Comparison of ENCODE assay signal across 2 cellular contexts in the genomic region with DNA sequence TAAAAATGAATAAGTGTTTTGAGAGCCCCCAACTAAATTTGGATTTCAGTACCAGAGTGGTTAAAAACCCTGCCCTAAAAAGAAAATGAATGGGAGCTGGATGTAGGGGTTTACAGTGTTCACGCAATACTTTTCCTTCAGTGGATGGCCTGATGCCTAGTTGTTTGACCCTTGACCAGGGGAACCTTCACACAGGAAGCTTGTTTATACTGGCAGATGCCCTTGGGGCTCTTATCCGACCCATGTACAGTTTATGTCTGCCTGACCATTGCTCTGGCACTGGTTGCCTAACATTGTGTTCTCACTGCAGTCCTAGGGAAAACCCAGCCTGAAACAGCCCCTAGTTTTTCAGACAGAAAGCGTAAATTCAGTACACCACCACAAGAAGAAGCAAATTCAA.
TF ChIP-seq lines count a peak whose summit lies in the region.

No MANE protein-coding gene starts in this region.

TF ChIP-seq in GM23338, 12 proteins besides CTCF, POLR2A, EP300 and RAD21 (continues in another document):
- TF ChIP-seq, protein P1, sequence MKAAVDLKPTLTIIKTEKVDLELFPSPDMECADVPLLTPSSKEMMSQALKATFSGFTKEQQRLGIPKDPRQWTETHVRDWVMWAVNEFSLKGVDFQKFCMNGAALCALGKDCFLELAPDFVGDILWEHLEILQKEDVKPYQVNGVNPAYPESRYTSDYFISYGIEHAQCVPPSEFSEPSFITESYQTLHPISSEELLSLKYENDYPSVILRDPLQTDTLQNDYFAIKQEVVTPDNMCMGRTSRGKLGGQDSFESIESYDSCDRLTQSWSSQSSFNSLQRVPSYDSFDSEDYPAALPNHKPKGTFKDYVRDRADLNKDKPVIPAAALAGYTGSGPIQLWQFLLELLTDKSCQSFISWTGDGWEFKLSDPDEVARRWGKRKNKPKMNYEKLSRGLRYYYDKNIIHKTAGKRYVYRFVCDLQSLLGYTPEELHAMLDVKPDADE (IDR thresholded peaks at IDR 0.05) = no peak
- no peak for TF ChIP-seq NANOG (IDR thresholded peaks at IDR 0.05; ENCODE audit: borderline replicate concordance)
- TF ChIP-seq, protein P2, sequence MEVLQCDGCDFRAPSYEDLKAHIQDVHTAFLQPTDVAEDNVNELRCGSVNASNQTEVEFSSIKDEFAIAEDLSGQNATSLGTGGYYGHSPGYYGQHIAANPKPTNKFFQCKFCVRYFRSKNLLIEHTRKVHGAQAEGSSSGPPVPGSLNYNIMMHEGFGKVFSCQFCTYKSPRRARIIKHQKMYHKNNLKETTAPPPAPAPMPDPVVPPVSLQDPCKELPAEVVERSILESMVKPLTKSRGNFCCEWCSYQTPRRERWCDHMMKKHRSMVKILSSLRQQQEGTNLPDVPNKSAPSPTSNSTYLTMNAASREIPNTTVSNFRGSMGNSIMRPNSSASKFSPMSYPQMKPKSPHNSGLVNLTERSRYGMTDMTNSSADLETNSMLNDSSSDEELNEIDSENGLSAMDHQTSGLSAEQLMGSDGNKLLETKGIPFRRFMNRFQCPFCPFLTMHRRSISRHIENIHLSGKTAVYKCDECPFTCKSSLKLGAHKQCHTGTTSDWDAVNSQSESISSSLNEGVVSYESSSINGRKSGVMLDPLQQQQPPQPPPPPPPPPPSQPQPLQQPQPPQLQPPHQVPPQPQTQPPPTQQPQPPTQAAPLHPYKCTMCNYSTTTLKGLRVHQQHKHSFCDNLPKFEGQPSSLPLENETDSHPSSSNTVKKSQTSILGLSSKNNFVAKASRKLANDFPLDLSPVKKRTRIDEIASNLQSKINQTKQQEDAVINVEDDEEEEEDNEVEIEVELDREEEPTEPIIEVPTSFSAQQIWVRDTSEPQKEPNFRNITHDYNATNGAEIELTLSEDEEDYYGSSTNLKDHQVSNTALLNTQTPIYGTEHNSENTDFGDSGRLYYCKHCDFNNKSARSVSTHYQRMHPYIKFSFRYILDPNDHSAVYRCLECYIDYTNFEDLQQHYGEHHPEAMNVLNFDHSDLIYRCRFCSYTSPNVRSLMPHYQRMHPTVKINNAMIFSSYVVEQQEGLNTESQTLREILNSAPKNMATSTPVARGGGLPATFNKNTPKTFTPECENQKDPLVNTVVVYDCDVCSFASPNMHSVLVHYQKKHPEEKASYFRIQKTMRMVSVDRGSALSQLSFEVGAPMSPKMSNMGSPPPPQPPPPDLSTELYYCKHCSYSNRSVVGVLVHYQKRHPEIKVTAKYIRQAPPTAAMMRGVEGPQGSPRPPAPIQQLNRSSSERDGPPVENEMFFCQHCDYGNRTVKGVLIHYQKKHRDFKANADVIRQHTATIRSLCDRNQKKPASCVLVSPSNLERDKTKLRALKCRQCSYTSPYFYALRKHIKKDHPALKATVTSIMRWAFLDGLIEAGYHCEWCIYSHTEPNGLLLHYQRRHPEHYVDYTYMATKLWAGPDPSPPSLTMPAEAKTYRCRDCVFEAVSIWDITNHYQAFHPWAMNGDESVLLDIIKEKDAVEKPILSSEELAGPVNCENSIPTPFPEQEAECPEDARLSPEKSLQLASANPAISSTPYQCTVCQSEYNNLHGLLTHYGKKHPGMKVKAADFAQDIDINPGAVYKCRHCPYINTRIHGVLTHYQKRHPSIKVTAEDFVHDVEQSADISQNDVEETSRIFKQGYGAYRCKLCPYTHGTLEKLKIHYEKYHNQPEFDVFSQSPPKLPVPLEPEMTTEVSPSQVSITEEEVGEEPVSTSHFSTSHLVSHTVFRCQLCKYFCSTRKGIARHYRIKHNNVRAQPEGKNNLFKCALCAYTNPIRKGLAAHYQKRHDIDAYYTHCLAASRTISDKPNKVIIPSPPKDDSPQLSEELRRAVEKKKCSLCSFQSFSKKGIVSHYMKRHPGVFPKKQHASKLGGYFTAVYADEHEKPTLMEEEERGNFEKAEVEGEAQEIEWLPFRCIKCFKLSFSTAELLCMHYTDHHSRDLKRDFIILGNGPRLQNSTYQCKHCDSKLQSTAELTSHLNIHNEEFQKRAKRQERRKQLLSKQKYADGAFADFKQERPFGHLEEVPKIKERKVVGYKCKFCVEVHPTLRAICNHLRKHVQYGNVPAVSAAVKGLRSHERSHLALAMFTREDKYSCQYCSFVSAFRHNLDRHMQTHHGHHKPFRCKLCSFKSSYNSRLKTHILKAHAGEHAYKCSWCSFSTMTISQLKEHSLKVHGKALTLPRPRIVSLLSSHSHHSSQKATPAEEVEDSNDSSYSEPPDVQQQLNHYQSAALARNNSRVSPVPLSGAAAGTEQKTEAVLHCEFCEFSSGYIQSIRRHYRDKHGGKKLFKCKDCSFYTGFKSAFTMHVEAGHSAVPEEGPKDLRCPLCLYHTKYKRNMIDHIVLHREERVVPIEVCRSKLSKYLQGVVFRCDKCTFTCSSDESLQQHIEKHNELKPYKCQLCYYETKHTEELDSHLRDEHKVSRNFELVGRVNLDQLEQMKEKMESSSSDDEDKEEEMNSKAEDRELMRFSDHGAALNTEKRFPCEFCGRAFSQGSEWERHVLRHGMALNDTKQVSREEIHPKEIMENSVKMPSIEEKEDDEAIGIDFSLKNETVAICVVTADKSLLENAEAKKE (CRISPR knock-in tag; IDR thresholded peaks at IDR 0.05) = no peak
- TF ChIP-seq POLR2AphosphoS5 (IDR thresholded peaks at IDR 0.05; ENCODE audit: low read depth) = no peak
- no peak for TF ChIP-seq EZH2 (IDR thresholded peaks at IDR 0.05; ENCODE audit: low read depth, unreplicated experiment)
- TF ChIP-seq, protein P3, sequence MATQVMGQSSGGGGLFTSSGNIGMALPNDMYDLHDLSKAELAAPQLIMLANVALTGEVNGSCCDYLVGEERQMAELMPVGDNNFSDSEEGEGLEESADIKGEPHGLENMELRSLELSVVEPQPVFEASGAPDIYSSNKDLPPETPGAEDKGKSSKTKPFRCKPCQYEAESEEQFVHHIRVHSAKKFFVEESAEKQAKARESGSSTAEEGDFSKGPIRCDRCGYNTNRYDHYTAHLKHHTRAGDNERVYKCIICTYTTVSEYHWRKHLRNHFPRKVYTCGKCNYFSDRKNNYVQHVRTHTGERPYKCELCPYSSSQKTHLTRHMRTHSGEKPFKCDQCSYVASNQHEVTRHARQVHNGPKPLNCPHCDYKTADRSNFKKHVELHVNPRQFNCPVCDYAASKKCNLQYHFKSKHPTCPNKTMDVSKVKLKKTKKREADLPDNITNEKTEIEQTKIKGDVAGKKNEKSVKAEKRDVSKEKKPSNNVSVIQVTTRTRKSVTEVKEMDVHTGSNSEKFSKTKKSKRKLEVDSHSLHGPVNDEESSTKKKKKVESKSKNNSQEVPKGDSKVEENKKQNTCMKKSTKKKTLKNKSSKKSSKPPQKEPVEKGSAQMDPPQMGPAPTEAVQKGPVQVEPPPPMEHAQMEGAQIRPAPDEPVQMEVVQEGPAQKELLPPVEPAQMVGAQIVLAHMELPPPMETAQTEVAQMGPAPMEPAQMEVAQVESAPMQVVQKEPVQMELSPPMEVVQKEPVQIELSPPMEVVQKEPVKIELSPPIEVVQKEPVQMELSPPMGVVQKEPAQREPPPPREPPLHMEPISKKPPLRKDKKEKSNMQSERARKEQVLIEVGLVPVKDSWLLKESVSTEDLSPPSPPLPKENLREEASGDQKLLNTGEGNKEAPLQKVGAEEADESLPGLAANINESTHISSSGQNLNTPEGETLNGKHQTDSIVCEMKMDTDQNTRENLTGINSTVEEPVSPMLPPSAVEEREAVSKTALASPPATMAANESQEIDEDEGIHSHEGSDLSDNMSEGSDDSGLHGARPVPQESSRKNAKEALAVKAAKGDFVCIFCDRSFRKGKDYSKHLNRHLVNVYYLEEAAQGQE (IDR thresholded peaks at IDR 0.05; ENCODE audit: unreplicated experiment) = no peak
- TF ChIP-seq EZH2phosphoT487 (IDR thresholded peaks at IDR 0.05; ENCODE audit: unreplicated experiment) = no peak
- TF ChIP-seq CREB1 (CRISPR knock-in tag; IDR thresholded peaks at IDR 0.05; ENCODE audit: low read depth) = no peak
- TF ChIP-seq STAT1 (IDR thresholded peaks at IDR 0.05; ENCODE audit: unreplicated experiment) = no peak
- no peak for TF ChIP-seq JUNB (IDR thresholded peaks at IDR 0.05; ENCODE audit: unreplicated experiment)

TF ChIP-seq in HepG2, 621 proteins besides CTCF, POLR2A, EP300 and RAD21 (continues in another document):
- no peak for TF ChIP-seq KDM3A (CRISPR knock-in tag; IDR thresholded peaks at IDR 0.05; ENCODE audit: low read depth)
- peak; percentile 74 for TF ChIP-seq BCL6 (CRISPR knock-in tag; IDR thresholded peaks at IDR 0.05)
- TF ChIP-seq SIX1 (CRISPR knock-in tag; IDR thresholded peaks at IDR 0.05; ENCODE audit: borderline replicate concordance) = peak; percentile 16; the same call in 1 of the 2 replicates
- TF ChIP-seq RXRA (CRISPR knock-in tag; IDR thresholded peaks at IDR 0.05) = peak; percentile 25; the same call in 1 of the 2 replicates
- no peak for TF ChIP-seq MXI1 (IDR thresholded peaks at IDR 0.05; ENCODE audit: borderline replicate concordance, low read depth, low read length)
- TF ChIP-seq, protein P4, sequence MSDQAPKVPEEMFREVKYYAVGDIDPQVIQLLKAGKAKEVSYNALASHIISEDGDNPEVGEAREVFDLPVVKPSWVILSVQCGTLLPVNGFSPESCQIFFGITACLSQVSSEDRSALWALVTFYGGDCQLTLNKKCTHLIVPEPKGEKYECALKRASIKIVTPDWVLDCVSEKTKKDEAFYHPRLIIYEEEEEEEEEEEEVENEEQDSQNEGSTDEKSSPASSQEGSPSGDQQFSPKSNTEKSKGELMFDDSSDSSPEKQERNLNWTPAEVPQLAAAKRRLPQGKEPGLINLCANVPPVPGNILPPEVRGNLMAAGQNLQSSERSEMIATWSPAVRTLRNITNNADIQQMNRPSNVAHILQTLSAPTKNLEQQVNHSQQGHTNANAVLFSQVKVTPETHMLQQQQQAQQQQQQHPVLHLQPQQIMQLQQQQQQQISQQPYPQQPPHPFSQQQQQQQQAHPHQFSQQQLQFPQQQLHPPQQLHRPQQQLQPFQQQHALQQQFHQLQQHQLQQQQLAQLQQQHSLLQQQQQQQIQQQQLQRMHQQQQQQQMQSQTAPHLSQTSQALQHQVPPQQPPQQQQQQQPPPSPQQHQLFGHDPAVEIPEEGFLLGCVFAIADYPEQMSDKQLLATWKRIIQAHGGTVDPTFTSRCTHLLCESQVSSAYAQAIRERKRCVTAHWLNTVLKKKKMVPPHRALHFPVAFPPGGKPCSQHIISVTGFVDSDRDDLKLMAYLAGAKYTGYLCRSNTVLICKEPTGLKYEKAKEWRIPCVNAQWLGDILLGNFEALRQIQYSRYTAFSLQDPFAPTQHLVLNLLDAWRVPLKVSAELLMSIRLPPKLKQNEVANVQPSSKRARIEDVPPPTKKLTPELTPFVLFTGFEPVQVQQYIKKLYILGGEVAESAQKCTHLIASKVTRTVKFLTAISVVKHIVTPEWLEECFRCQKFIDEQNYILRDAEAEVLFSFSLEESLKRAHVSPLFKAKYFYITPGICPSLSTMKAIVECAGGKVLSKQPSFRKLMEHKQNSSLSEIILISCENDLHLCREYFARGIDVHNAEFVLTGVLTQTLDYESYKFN (CRISPR knock-in tag; conservative IDR thresholded peaks at IDR 0.05) = peak; percentile 87
- peak; percentile 68 to 71; a peak in 3 of 4 replicates for TF ChIP-seq NR2F1 (CRISPR knock-in tag; IDR thresholded peaks at IDR 0.05)
- TF ChIP-seq, protein P5, sequence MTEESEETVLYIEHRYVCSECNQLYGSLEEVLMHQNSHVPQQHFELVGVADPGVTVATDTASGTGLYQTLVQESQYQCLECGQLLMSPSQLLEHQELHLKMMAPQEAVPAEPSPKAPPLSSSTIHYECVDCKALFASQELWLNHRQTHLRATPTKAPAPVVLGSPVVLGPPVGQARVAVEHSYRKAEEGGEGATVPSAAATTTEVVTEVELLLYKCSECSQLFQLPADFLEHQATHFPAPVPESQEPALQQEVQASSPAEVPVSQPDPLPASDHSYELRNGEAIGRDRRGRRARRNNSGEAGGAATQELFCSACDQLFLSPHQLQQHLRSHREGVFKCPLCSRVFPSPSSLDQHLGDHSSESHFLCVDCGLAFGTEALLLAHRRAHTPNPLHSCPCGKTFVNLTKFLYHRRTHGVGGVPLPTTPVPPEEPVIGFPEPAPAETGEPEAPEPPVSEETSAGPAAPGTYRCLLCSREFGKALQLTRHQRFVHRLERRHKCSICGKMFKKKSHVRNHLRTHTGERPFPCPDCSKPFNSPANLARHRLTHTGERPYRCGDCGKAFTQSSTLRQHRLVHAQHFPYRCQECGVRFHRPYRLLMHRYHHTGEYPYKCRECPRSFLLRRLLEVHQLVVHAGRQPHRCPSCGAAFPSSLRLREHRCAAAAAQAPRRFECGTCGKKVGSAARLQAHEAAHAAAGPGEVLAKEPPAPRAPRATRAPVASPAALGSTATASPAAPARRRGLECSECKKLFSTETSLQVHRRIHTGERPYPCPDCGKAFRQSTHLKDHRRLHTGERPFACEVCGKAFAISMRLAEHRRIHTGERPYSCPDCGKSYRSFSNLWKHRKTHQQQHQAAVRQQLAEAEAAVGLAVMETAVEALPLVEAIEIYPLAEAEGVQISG (CRISPR knock-in tag; IDR thresholded peaks at IDR 0.05) = peak; percentile 34; the same call in 1 of the 2 replicates
- peak; percentile 39; the same call in 1 of the 2 replicates for TF ChIP-seq MIXL1 (CRISPR knock-in tag; IDR thresholded peaks at IDR 0.05)
- peak; percentile 19; the same call in 1 of the 2 replicates for TF ChIP-seq CREM (IDR thresholded peaks at IDR 0.05)
- no peak for TF ChIP-seq CREM (CRISPR knock-in tag; IDR thresholded peaks at IDR 0.05)
- peak; percentile 46 for TF ChIP-seq TEAD3 (CRISPR knock-in tag; optimal IDR thresholded peaks at IDR 0.05; ENCODE audit: borderline replicate concordance)
- TF ChIP-seq GABPA (IDR thresholded peaks at IDR 0.05; ENCODE audit: low read depth, low read length) = no peak
- TF ChIP-seq GABPA (CRISPR knock-in tag; IDR thresholded peaks at IDR 0.05; ENCODE audit: low read depth) = 0 out of 2 replicates have a peak, but pooled peaks have one; percentile 46
- TF ChIP-seq, protein P6, sequence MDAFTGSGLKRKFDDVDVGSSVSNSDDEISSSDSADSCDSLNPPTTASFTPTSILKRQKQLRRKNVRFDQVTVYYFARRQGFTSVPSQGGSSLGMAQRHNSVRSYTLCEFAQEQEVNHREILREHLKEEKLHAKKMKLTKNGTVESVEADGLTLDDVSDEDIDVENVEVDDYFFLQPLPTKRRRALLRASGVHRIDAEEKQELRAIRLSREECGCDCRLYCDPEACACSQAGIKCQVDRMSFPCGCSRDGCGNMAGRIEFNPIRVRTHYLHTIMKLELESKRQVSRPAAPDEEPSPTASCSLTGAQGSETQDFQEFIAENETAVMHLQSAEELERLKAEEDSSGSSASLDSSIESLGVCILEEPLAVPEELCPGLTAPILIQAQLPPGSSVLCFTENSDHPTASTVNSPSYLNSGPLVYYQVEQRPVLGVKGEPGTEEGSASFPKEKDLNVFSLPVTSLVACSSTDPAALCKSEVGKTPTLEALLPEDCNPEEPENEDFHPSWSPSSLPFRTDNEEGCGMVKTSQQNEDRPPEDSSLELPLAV (CRISPR knock-in tag; conservative IDR thresholded peaks at IDR 0.05; ENCODE audit: low read depth) = no peak
- TF ChIP-seq GATAD2A (CRISPR knock-in tag; IDR thresholded peaks at IDR 0.05) = peak; percentile 86
- TF ChIP-seq RXRB (CRISPR knock-in tag; IDR thresholded peaks at IDR 0.05; ENCODE audit: borderline replicate concordance) = peak; percentile 88
- TF ChIP-seq FOSL2 (CRISPR knock-in tag; IDR thresholded peaks at IDR 0.05) = peak; percentile 31; the same call in 1 of the 2 replicates
- TF ChIP-seq, protein P7, sequence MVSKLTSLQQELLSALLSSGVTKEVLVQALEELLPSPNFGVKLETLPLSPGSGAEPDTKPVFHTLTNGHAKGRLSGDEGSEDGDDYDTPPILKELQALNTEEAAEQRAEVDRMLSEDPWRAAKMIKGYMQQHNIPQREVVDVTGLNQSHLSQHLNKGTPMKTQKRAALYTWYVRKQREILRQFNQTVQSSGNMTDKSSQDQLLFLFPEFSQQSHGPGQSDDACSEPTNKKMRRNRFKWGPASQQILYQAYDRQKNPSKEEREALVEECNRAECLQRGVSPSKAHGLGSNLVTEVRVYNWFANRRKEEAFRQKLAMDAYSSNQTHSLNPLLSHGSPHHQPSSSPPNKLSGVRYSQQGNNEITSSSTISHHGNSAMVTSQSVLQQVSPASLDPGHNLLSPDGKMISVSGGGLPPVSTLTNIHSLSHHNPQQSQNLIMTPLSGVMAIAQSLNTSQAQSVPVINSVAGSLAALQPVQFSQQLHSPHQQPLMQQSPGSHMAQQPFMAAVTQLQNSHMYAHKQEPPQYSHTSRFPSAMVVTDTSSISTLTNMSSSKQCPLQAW (CRISPR knock-in tag; IDR thresholded peaks at IDR 0.05) = 0 out of 2 replicates have a peak, but pooled peaks have one; percentile 27
- peak; percentile 61; the same call in 1 of the 2 replicates for TF ChIP-seq FOXJ3 (CRISPR knock-in tag; IDR thresholded peaks at IDR 0.05; ENCODE audit: borderline replicate concordance)
- TF ChIP-seq IRF2 (CRISPR knock-in tag; IDR thresholded peaks at IDR 0.05) = peak; percentile 43; the same call in 1 of the 2 replicates
